Comparison of ENCODE assay signal across 1 cellular context in the genomic region with DNA sequence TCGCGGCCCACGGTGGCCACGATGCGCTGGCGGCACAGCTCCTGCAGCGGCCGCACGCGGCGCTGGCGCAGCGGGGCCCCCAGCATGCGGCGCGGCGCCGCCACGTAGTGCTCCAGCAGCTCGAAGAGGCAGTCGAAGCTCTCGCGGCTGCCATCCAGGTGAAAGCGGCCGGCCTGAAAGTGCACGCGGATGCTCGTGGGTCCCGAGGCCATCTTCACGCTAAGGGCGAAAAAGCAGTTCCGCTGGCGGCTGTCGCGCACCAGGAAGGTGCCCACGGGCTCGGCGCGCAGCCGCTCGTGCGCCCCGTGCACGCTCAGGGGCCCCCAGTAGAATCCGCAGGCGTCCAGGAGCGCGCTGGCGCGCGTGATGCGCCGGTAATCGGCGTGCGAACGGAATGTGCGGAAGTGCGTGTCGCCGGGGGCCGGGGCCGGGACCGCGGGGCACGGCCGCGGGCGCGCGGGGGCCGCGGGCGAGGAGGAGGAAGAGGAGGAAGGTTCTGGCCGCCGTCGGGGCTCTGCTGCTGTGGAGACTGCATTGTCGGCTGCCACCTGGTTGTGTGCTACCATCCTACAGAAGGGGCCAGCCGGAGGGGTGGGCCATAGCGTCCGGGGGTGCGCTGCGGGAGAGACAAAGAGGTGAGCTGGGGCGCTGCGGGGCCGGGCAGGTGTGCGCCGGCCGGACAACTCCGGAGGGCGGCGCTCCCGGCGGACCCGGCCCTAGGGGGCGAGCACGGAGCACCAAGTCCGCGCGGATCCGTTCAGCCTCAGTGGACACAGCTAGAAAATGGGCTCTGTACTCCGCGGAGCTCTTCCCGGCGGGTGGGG.
A peak's percentile ranks its signal among the peaks of the same experiment; 100 is the strongest.
TF ChIP-seq lines count a peak whose summit lies in the region.

No MANE protein-coding gene starts in this region.

TF ChIP-seq in K562, 482 proteins besides CTCF, POLR2A, EP300 and RAD21 (continued from another document and continues in another):
- TF ChIP-seq, protein P1, sequence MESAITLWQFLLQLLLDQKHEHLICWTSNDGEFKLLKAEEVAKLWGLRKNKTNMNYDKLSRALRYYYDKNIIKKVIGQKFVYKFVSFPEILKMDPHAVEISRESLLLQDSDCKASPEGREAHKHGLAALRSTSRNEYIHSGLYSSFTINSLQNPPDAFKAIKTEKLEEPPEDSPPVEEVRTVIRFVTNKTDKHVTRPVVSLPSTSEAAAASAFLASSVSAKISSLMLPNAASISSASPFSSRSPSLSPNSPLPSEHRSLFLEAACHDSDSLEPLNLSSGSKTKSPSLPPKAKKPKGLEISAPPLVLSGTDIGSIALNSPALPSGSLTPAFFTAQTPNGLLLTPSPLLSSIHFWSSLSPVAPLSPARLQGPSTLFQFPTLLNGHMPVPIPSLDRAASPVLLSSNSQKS (CRISPR knock-in tag; IDR thresholded peaks at IDR 0.05), result no peak
- TF ChIP-seq MEF2A (IDR thresholded peaks at IDR 0.05; ENCODE audit: control insufficient read depth, low read depth, low read length) (no peak), ZNF23 (CRISPR knock-in tag; IDR thresholded peaks at IDR 0.05) (no peak), LARP7 (IDR thresholded peaks at IDR 0.05) (no peak), HDGF (IDR thresholded peaks at IDR 0.05) (no peak), ATF7 (IDR thresholded peaks at IDR 0.05) (peak; percentile 17), HNRNPL (IDR thresholded peaks at IDR 0.05; ENCODE audit: low read depth, low read length) (no peak; the same call in 1 of the 2 replicates), PRMT5 (CRISPR knock-in tag; IDR thresholded peaks at IDR 0.05) (peak; percentile 44; the same call in 1 of the 2 replicates), KHSRP (IDR thresholded peaks at IDR 0.05) (no peak), TGIF2 (CRISPR knock-in tag; IDR thresholded peaks at IDR 0.05) (peak; percentile 99; the same call in 1 of the 2 replicates), PPARD (CRISPR knock-in tag; IDR thresholded peaks at IDR 0.05) (no peak), RBBP5 (IDR thresholded peaks at IDR 0.05; ENCODE audit: borderline replicate concordance, insufficient read depth, low read length, poor library complexity, severe bottlenecking) (peak; percentile 89), SP1 (CRISPR knock-in tag; IDR thresholded peaks at IDR 0.05) (no peak), RCOR1 (IDR thresholded peaks at IDR 0.05; ENCODE audit: borderline replicate concordance in 1 of 2, low read depth in 2 of 2, low read length in 2 of 2) (peak in 1 of 2 experiments; percentile 72; a peak in 2 of 4 replicates), POU5F1 (IDR thresholded peaks at IDR 0.05; ENCODE audit: borderline replicate concordance, low read depth, low read length, partially characterized antibody) (no peak), FOXM1 (IDR thresholded peaks at IDR 0.05; ENCODE audit: low read depth) (no peak), FOXM1 (CRISPR knock-in tag; IDR thresholded peaks at IDR 0.05; ENCODE audit: low read depth) (peak; percentile 97), PTBP1 (IDR thresholded peaks at IDR 0.05; ENCODE audit: low read depth, low read length) (peak; percentile 71; the same call in 1 of the 2 replicates), MTA2 (IDR thresholded peaks at IDR 0.05; ENCODE audit: low read depth) (no peak), ILK (tag; IDR thresholded peaks at IDR 0.05; ENCODE audit: borderline replicate concordance, low read depth) (no peak), ELF1 (tag; IDR thresholded peaks at IDR 0.05) (peak; percentile 62), ZNF778 (CRISPR knock-in tag; IDR thresholded peaks at IDR 0.05) (no peak), FOXA3 (CRISPR knock-in tag; conservative IDR thresholded peaks at IDR 0.05 in 1 of 2, IDR thresholded peaks at IDR 0.05 in 1 of 2) (peak in 1 of 2 experiments; percentile 97; a peak in 2 of 4 replicates), GATA2 (CRISPR knock-in tag; IDR thresholded peaks at IDR 0.05) (no peak), ZC3H8 (IDR thresholded peaks at IDR 0.05) (no peak), ILF3 (IDR thresholded peaks at IDR 0.05; ENCODE audit: borderline replicate concordance) (no peak), ZNF445 (CRISPR knock-in tag; IDR thresholded peaks at IDR 0.05; ENCODE audit: low read depth) (no peak), ZSCAN29 (IDR thresholded peaks at IDR 0.05) (no peak), ZNF282 (CRISPR knock-in tag; IDR thresholded peaks at IDR 0.05) (peak; percentile 98; the same call in 1 of the 2 replicates), SRF (CRISPR knock-in tag; IDR thresholded peaks at IDR 0.05) (no peak), TRIM24 (IDR thresholded peaks at IDR 0.05) (no peak), ZFX (CRISPR knock-in tag; IDR thresholded peaks at IDR 0.05) (peak; percentile 87), PYGO2 (tag; IDR thresholded peaks at IDR 0.05) (no peak), PCBP1 (IDR thresholded peaks at IDR 0.05; ENCODE audit: low read depth, low read length, poor library complexity, severe bottlenecking) (peak; percentile 72), ZNF431 (CRISPR knock-in tag; IDR thresholded peaks at IDR 0.05) (peak; percentile 99), NONO (IDR thresholded peaks at IDR 0.05; ENCODE audit: low read depth in 2 of 2, low read length in 1 of 2) (peak in 1 of 2 experiments; percentile 4; a peak in 1 of 4 replicates)
- TF ChIP-seq, protein P2, sequence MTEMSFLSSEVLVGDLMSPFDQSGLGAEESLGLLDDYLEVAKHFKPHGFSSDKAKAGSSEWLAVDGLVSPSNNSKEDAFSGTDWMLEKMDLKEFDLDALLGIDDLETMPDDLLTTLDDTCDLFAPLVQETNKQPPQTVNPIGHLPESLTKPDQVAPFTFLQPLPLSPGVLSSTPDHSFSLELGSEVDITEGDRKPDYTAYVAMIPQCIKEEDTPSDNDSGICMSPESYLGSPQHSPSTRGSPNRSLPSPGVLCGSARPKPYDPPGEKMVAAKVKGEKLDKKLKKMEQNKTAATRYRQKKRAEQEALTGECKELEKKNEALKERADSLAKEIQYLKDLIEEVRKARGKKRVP (CRISPR knock-in tag; IDR thresholded peaks at IDR 0.05), result no peak
- TF ChIP-seq, protein P3, sequence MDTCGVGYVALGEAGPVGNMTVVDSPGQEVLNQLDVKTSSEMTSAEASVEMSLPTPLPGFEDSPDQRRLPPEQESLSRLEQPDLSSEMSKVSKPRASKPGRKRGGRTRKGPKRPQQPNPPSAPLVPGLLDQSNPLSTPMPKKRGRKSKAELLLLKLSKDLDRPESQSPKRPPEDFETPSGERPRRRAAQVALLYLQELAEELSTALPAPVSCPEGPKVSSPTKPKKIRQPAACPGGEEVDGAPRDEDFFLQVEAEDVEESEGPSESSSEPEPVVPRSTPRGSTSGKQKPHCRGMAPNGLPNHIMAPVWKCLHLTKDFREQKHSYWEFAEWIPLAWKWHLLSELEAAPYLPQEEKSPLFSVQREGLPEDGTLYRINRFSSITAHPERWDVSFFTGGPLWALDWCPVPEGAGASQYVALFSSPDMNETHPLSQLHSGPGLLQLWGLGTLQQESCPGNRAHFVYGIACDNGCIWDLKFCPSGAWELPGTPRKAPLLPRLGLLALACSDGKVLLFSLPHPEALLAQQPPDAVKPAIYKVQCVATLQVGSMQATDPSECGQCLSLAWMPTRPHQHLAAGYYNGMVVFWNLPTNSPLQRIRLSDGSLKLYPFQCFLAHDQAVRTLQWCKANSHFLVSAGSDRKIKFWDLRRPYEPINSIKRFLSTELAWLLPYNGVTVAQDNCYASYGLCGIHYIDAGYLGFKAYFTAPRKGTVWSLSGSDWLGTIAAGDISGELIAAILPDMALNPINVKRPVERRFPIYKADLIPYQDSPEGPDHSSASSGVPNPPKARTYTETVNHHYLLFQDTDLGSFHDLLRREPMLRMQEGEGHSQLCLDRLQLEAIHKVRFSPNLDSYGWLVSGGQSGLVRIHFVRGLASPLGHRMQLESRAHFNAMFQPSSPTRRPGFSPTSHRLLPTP (IDR thresholded peaks at IDR 0.05; ENCODE audit: borderline replicate concordance, extremely low read depth, insufficient read length), result no peak
- TF ChIP-seq, protein P4, sequence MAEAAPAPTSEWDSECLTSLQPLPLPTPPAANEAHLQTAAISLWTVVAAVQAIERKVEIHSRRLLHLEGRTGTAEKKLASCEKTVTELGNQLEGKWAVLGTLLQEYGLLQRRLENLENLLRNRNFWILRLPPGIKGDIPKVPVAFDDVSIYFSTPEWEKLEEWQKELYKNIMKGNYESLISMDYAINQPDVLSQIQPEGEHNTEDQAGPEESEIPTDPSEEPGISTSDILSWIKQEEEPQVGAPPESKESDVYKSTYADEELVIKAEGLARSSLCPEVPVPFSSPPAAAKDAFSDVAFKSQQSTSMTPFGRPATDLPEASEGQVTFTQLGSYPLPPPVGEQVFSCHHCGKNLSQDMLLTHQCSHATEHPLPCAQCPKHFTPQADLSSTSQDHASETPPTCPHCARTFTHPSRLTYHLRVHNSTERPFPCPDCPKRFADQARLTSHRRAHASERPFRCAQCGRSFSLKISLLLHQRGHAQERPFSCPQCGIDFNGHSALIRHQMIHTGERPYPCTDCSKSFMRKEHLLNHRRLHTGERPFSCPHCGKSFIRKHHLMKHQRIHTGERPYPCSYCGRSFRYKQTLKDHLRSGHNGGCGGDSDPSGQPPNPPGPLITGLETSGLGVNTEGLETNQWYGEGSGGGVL (CRISPR knock-in tag; IDR thresholded peaks at IDR 0.05), result no peak
- TF ChIP-seq, protein P5, sequence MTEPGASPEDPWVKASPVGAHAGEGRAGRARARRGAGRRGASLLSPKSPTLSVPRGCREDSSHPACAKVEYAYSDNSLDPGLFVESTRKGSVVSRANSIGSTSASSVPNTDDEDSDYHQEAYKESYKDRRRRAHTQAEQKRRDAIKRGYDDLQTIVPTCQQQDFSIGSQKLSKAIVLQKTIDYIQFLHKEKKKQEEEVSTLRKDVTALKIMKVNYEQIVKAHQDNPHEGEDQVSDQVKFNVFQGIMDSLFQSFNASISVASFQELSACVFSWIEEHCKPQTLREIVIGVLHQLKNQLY (CRISPR knock-in tag; conservative IDR thresholded peaks at IDR 0.05), result peak in 1 of 2 experiments; percentile 99; a peak in 3 of 4 replicates
- TF ChIP-seq, protein P6, sequence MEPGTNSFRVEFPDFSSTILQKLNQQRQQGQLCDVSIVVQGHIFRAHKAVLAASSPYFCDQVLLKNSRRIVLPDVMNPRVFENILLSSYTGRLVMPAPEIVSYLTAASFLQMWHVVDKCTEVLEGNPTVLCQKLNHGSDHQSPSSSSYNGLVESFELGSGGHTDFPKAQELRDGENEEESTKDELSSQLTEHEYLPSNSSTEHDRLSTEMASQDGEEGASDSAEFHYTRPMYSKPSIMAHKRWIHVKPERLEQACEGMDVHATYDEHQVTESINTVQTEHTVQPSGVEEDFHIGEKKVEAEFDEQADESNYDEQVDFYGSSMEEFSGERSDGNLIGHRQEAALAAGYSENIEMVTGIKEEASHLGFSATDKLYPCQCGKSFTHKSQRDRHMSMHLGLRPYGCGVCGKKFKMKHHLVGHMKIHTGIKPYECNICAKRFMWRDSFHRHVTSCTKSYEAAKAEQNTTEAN (CRISPR knock-in tag; IDR thresholded peaks at IDR 0.05), result peak; percentile 97
- TF ChIP-seq, protein P7, sequence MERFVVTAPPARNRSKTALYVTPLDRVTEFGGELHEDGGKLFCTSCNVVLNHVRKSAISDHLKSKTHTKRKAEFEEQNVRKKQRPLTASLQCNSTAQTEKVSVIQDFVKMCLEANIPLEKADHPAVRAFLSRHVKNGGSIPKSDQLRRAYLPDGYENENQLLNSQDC (CRISPR knock-in tag; IDR thresholded peaks at IDR 0.05), result no peak
- TF ChIP-seq, protein P8, sequence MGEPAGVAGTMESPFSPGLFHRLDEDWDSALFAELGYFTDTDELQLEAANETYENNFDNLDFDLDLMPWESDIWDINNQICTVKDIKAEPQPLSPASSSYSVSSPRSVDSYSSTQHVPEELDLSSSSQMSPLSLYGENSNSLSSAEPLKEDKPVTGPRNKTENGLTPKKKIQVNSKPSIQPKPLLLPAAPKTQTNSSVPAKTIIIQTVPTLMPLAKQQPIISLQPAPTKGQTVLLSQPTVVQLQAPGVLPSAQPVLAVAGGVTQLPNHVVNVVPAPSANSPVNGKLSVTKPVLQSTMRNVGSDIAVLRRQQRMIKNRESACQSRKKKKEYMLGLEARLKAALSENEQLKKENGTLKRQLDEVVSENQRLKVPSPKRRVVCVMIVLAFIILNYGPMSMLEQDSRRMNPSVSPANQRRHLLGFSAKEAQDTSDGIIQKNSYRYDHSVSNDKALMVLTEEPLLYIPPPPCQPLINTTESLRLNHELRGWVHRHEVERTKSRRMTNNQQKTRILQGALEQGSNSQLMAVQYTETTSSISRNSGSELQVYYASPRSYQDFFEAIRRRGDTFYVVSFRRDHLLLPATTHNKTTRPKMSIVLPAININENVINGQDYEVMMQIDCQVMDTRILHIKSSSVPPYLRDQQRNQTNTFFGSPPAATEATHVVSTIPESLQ (CRISPR knock-in tag; IDR thresholded peaks at IDR 0.05), result no peak
- TF ChIP-seq, protein P9, sequence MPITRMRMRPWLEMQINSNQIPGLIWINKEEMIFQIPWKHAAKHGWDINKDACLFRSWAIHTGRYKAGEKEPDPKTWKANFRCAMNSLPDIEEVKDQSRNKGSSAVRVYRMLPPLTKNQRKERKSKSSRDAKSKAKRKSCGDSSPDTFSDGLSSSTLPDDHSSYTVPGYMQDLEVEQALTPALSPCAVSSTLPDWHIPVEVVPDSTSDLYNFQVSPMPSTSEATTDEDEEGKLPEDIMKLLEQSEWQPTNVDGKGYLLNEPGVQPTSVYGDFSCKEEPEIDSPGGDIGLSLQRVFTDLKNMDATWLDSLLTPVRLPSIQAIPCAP (CRISPR knock-in tag; IDR thresholded peaks at IDR 0.05; ENCODE audit: borderline replicate concordance), result peak; percentile 96; the same call in 1 of the 2 replicates
- TF ChIP-seq, protein P10, sequence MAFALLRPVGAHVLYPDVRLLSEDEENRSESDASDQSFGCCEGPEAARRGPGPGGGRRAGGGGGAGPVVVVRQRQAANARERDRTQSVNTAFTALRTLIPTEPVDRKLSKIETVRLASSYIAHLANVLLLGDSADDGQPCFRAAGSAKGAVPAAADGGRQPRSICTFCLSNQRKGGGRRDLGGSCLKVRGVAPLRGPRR (CRISPR knock-in tag; IDR thresholded peaks at IDR 0.05), result no peak
- TF ChIP-seq, protein P11, sequence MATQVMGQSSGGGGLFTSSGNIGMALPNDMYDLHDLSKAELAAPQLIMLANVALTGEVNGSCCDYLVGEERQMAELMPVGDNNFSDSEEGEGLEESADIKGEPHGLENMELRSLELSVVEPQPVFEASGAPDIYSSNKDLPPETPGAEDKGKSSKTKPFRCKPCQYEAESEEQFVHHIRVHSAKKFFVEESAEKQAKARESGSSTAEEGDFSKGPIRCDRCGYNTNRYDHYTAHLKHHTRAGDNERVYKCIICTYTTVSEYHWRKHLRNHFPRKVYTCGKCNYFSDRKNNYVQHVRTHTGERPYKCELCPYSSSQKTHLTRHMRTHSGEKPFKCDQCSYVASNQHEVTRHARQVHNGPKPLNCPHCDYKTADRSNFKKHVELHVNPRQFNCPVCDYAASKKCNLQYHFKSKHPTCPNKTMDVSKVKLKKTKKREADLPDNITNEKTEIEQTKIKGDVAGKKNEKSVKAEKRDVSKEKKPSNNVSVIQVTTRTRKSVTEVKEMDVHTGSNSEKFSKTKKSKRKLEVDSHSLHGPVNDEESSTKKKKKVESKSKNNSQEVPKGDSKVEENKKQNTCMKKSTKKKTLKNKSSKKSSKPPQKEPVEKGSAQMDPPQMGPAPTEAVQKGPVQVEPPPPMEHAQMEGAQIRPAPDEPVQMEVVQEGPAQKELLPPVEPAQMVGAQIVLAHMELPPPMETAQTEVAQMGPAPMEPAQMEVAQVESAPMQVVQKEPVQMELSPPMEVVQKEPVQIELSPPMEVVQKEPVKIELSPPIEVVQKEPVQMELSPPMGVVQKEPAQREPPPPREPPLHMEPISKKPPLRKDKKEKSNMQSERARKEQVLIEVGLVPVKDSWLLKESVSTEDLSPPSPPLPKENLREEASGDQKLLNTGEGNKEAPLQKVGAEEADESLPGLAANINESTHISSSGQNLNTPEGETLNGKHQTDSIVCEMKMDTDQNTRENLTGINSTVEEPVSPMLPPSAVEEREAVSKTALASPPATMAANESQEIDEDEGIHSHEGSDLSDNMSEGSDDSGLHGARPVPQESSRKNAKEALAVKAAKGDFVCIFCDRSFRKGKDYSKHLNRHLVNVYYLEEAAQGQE (CRISPR knock-in tag; IDR thresholded peaks at IDR 0.05; ENCODE audit: low read depth), result no peak
